Comparison of ENCODE assay signal across 1 cellular context in genomic region chr17:19023209-19023999, GRCh38.
TF ChIP-seq lines count a peak whose summit lies in the region.

No MANE protein-coding gene starts in this region.

TF ChIP-seq in HepG2, 621 proteins besides CTCF, POLR2A, EP300 and RAD21:
- TF ChIP-seq TP53 (CRISPR knock-in tag; conservative IDR thresholded peaks at IDR 0.05) (no peak), ZNF629 (CRISPR knock-in tag; conservative IDR thresholded peaks at IDR 0.05) (peak; percentile 89)
